1 cellular context compared by ENCODE assay signal in the genomic region with DNA sequence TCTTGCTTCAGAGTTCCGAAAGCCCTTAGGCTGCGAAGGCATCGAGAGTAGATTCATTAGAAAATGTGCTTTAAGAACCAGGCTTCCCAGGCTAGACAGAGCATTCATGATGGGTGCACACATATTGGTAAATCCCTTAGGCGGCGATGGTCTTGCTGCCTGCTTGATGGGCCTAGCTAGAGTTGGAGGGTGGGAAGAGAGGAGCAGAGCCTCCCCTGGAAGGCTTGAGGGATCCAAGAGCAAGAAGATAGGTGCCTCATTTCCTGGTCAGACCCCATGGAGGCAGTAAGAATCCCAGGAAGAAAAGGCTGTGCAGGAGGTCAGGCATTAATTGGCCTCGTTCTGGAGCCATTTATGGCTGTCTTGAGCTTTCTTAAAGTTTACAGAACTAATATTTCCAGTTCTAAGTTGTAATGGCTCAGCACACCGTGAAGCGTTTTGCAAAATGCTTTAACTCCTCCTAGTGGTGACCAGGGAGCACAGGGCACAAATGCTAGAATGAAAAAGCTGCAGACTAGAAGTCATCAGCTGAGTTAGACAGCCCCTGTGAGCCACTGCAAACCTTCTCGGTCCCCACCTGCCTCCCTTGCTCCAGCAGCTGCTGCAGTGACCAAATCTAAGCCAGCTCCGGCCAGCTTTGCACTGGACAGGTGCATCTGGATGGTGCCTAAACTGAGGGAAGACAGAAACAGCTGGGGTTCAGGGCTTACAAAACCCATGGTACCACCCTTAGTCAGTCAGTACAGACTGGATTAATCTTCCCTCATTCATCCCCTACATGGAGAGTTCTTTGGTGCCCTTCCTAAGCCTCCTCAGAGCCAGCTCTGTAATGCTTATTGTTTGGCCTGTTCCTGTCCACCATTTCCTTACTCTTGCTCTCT.
TF ChIP-seq lines count a peak whose summit lies in the region.

No MANE protein-coding gene starts in this region.

TF ChIP-seq in HepG2, 621 proteins besides CTCF, POLR2A, EP300 and RAD21:
- no peak for TF ChIP-seq DR1 (CRISPR knock-in tag; IDR thresholded peaks at IDR 0.05)
- peak; percentile 70 for TF ChIP-seq STAG1 (CRISPR knock-in tag; IDR thresholded peaks at IDR 0.05)
- TF ChIP-seq THAP8 (CRISPR knock-in tag; IDR thresholded peaks at IDR 0.05; ENCODE audit: borderline replicate concordance): no peak
- peak; percentile 44; the same call in 1 of the 2 replicates for TF ChIP-seq SMC3 (IDR thresholded peaks at IDR 0.05; ENCODE audit: low read length)
- no peak for TF ChIP-seq ZBTB34 (CRISPR knock-in tag; IDR thresholded peaks at IDR 0.05)
